In genomic region chr6:142943746-142944125, GRCh38 we compare ENCODE assay signal across 7 cellular contexts. TPM values are rescaled to one million over a fixed set of nuclear protein-coding genes. Genes with fewer than 3 reads are reported as not detected.
DNase-seq lines count a peak whose midpoint lies in the region; ATAC-seq and TF ChIP-seq lines count a peak whose summit lies in the region.

No MANE protein-coding gene starts in this region.

- no peaks in the 10 kb centered on the region for H3K27me3 Mint-ChIP-seq in chondrocyte (ENCODE audit: low read depth)

- TF ChIP-seq CTCF in WI38 (IDR thresholded peaks at IDR 0.05; ENCODE audit: low read depth, low read length): no peak
- TF ChIP-seq CTCF in chondrocyte (IDR thresholded peaks at IDR 0.05): no peak

- peak overlapping the region; percentile 90 for H3K4me3 Mint-ChIP-seq in chondrocyte (ENCODE audit: unreplicated experiment)

- WGBS in mesodermal cell (ENCODE audit: insufficient coverage in 2 of 2), 2 experiments: 10% methylated on average over 8 of the region's 8 CpGs; no CpG with 5 or more reads in 1 of the 2 experiments

- DNase-seq in HK-2 (ENCODE audit: unreplicated experiment): peak; percentile 37
- no peak for DNase-seq in chondrocyte (ENCODE audit: low spot score)
- DNase-seq in globus pallidus (ENCODE audit: low spot score): no peak

- H3K9me3 ChIP-seq in mesodermal cell (ENCODE audit: control insufficient read depth, low read length): no peaks in the 10 kb centered on the region
- H3K9me3 ChIP-seq in stomach smooth muscle (ENCODE audit: control insufficient read depth in 2 of 2, low read length in 2 of 2): no peaks in the 10 kb centered on the region

- H3K27me3 ChIP-seq in stomach smooth muscle (ENCODE audit: control insufficient read depth in 1 of 2, insufficient read depth in 2 of 2, low read length in 2 of 2): no peaks in the 10 kb centered on the region

- H3K27ac ChIP-seq in mesodermal cell (ENCODE audit: low read depth, low read length, severe bottlenecking): peak overlapping the region; percentile 98
- H3K27ac ChIP-seq in stomach smooth muscle (ENCODE audit: low read length): peak overlapping the region; percentile 98

- H3K27ac Mint-ChIP-seq in chondrocyte (ENCODE audit: unreplicated experiment): peak overlapping the region; percentile 97

- H3K9me3 Mint-ChIP-seq in chondrocyte (ENCODE audit: low read depth): no peaks in the 10 kb centered on the region

- H3K4me3 ChIP-seq in WI38 (ENCODE audit: low read depth, low read length) (peak overlapping the region; percentile 95), mesodermal cell (ENCODE audit: extremely low read depth, insufficient read depth, low read length, poor library complexity, severe bottlenecking) (peak overlapping the region; percentile 77), stomach smooth muscle (ENCODE audit: low read length in 2 of 2) (peak overlapping the region; percentile 87 to 96)

- H3K4me1 ChIP-seq in mesodermal cell (ENCODE audit: control insufficient read depth, insufficient read depth, low read length, poor library complexity, severe bottlenecking) (peaks cover 32% of the 10 kb centered on the region), stomach smooth muscle (ENCODE audit: control insufficient read depth, insufficient read depth, low read length) (peaks cover 7% of the 10 kb centered on the region)

- peaks cover 1% of the 10 kb centered on the region for H3K36me3 Mint-ChIP-seq in chondrocyte (ENCODE audit: low read depth)

- peaks cover 32% of the 10 kb centered on the region for H3K4me1 Mint-ChIP-seq in chondrocyte (ENCODE audit: low read depth)

- no peak for ATAC-seq in HG02678 (IDR thresholded peaks at IDR 0.05; ENCODE audit: unreplicated experiment)

- H3K36me3 ChIP-seq in mesodermal cell (ENCODE audit: control insufficient read depth, insufficient read depth, low read length) (no peaks in the 10 kb centered on the region), stomach smooth muscle (ENCODE audit: control insufficient read depth in 2 of 2, insufficient read depth in 2 of 2, low read length in 2 of 2) (no peaks in the 10 kb centered on the region)

- peak overlapping the region; percentile 89 to 90 for H3K9ac ChIP-seq in stomach smooth muscle (ENCODE audit: low read length in 2 of 2)

RNA-seq across cellular contexts. Expression of gene HIVEP2, which starts 1.2 kb away (rescaled TPM):
- total RNA-seq in chondrocyte: 11.7 to 18.2 TPM (median 13.9 TPM) in 3 replicates
- polyA plus RNA-seq in mesodermal cell (2013, experiment 1 of 2): 7.7 TPM
- polyA plus RNA-seq in mesodermal cell (2013, experiment 2 of 2): 6.6 TPM
